ENCODE assay signal across 15 cellular contexts in the genomic region with DNA sequence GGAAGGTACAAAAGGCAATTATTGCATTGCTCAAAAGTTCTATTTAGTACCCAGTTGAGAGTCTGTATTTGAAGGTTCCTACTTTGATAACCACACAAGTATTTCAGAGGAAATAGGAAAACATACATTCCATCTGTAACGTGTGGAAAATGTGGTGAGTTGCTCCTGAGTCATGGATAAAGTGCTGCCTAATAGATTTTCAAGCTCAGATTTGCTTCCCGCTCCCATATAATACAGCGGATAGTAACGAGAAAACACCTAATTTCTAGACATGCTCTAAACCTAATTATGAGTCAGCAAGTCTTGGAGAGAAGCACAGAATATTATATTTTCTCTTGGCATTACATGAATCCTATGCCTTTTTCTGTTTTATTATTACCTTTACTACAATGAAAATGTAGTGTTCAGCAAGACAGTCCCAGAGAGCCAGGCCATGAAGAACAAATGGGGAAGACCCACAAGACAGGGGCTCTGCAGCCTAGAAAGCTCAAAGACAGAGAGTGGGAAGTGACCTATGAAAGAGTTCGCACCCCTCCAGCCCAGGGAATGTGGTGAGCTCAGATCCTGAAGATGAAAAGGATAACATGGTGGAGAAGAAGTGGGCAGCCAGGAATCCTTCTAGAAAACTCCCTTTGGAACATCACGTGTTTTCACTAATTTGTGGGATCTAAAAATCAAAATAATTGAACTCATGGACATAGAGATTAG.
DNase-seq lines count a peak whose midpoint lies in the region; ATAC-seq and TF ChIP-seq lines count a peak whose summit lies in the region.
"Had no signal": no experiment of that assay in that cellular context is flagged by ENCODE, and none has a peak within 500 bp of the region (broad histone marks: within the 10 kb centered on the region; RNA-seq: fewer than 3 reads in every experiment).

No MANE protein-coding gene starts in this region.

- no peaks in the 10 kb centered on the region for H3K27me3 Mint-ChIP-seq in mesothelial cell of epicardium (ENCODE audit: low read depth)

- peaks cover 11% of the 10 kb centered on the region for H3K36me3 Mint-ChIP-seq in mesothelial cell of epicardium
- H3K36me3 Mint-ChIP-seq: activated naive CD8-positive, alpha-beta T cell had no signal

- H3K36me3 ChIP-seq in stomach: peaks cover 3 to 31% (median 26%) of the 10 kb centered on the region in 4 donors

- H3K4me3 ChIP-seq in astrocyte of the cerebellum (ENCODE audit: low read depth, low read length) (no peak overlapping the region), stomach (no peak overlapping the region)
- H3K4me3 ChIP-seq: pancreas had no signal

- no peaks in the 10 kb centered on the region for H3K4me1 Mint-ChIP-seq in mesothelial cell of epicardium

- WGBS in stomach, 5 donors: 88 to 91% (median 90%) methylated on average over 6 of the region's 6 CpGs

- intact Hi-C loops in stomach (cut with DNase I; ENCODE audit: low total_unique reads): no loop called here

- no peak overlapping the region for H3K4me3 Mint-ChIP-seq in mesothelial cell of epicardium
- H3K4me3 Mint-ChIP-seq: activated naive CD8-positive, alpha-beta T cell had no signal

- TF ChIP-seq CTCF in astrocyte of the cerebellum (IDR thresholded peaks at IDR 0.05; ENCODE audit: low read depth, low read length, missing control alignments) (no peak), stomach (IDR thresholded peaks at IDR 0.05) (no peak), mesothelial cell of epicardium (IDR thresholded peaks at IDR 0.05; ENCODE audit: unreplicated experiment) (no peak)

- no peaks in the 10 kb centered on the region for H3K27me3 ChIP-seq in stomach
- H3K27me3 ChIP-seq: pancreas had no signal

- no peaks in the 10 kb centered on the region for H3K9me3 ChIP-seq in stomach
- H3K9me3 ChIP-seq: pancreas had no signal

- H3K9me3 Mint-ChIP-seq in mesothelial cell of epicardium: no peaks in the 10 kb centered on the region

- no peak for TF ChIP-seq EP300 in stomach (IDR thresholded peaks at IDR 0.05)

- H3K4me1 ChIP-seq in stomach: peaks cover 0 to 23% (median 10%) of the 10 kb centered on the region in 4 donors

- TF ChIP-seq POLR2A in stomach (IDR thresholded peaks at IDR 0.05): no peak

- ATAC-seq in GM21367 (IDR thresholded peaks at IDR 0.05; ENCODE audit: unreplicated experiment): no peak
- ATAC-seq: Panc1 had no signal

- no peak overlapping the region for H3K27ac Mint-ChIP-seq in mesothelial cell of epicardium
- H3K27ac Mint-ChIP-seq: activated naive CD8-positive, alpha-beta T cell had no signal

- in situ Hi-C loops in astrocyte of the cerebellum (cut with HindIII; ENCODE audit: low sequenced_read_pairs): no loop called here

- DNase-seq in HPDE6-E6E7 (ENCODE audit: extremely low spot score): peak; percentile 6
- DNase-seq in astrocyte of the cerebellum (ENCODE audit: low read depth): peak; percentile 78
- DNase-seq in foreskin melanocyte: peak; percentile 22
- DNase-seq in stomach: no peak
- no peak for DNase-seq in putamen (ENCODE audit: low spot score)
- no peak for DNase-seq in mesothelial cell of epicardium (ENCODE audit: low spot score in 2 of 2, unreplicated experiment in 2 of 2)
- DNase-seq in HuH-7 (ENCODE audit: low spot score): no peak
- DNase-seq: Calu3; H7; NCI-H446; pancreas; stimulated activated CD4-positive, alpha-beta T cell treated with anti-CD3 and anti-CD28 coated beads, Interleukin-4, amount 100 ng/mL, for 24 hours had no signal

- peak overlapping the region in 3 of 5 donors; percentile 28 to 47 (median 36) for H3K27ac ChIP-seq in stomach
- H3K27ac ChIP-seq: pancreas had no signal

Comparison
In these comparisons a context has a peak if more than half of its experiments do, and no peak if none do; other contexts are left out.
1. DNase-seq: peak in HPDE6-E6E7 (single experiment), astrocyte of the cerebellum (single experiment) and foreskin melanocyte (single experiment); none in stomach (single experiment), putamen (single experiment), mesothelial cell of epicardium (0 of 2) and HuH-7 (single experiment).